In the genomic region with DNA sequence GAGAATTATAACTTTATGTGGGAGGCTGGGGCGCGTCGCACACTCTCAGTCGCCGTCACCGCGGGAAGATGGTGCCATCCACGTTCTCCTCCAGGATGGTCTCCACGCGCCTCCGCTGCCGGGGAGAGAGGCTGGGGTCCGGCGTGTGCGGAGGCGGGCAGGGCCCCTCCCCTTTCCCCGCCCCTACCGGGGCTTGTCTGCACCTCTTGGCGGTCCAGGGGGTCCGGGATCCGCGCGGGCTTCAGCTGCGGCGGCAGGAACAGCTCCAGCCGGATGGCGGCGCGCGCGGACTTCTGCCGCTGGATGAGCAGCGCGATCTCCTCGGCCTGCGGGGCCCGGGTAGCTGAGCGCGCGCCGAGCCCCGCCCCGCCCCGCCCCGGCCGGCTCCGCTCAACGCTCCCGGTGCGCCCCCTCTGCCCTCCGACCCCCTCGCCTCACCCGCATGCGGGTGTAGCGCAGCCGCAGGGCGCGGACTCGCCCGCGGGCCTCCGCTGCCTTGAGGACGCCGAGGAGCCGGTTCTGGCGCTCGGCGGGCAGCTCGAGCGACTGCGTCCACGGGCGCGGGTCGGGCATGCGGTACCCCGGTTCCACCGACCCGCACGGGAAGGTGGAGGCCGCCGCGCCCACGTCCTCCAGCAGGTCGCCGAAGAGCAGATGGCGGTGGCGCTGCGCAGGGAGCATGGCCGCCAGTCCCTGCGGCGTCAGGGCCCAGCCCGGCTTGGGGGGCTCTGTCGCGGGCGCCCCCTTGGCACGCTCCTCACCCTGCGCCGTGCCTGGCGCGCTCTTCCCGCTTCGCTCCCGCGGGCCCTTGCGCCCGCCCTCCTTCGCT, we compare ENCODE assay signal across 1 cellular context.
TF ChIP-seq lines count a peak whose summit lies in the region.

No MANE protein-coding gene starts in this region.

TF ChIP-seq in liver, 16 proteins besides CTCF, POLR2A, EP300 and RAD21 (continued from another document):
- TF ChIP-seq REST (IDR thresholded peaks at IDR 0.05) (no peak), GABPA (IDR thresholded peaks at IDR 0.05 in 1 of 2, conservative IDR thresholded peaks at IDR 0.05 in 1 of 2) (no peak), SP1 (IDR thresholded peaks at IDR 0.05) (no peak)
